In genomic region chr6:52995913-52996685, GRCh38 we compare ENCODE assay signal across 8 cellular contexts. TPM values are rescaled to one million over a fixed set of nuclear protein-coding genes. Genes with fewer than 3 reads are reported as not detected.
DNase-seq lines count a peak whose midpoint lies in the region; ATAC-seq and TF ChIP-seq lines count a peak whose summit lies in the region.

No MANE protein-coding gene starts in this region.

- ATAC-seq in HG03064 (IDR thresholded peaks at IDR 0.05; ENCODE audit: low read depth, unreplicated experiment) (peak; percentile 1), sciatic nerve (peak; percentile 9), HG03280 (IDR thresholded peaks at IDR 0.05; ENCODE audit: unreplicated experiment) (no peak)
- no peak for ATAC-seq in activated naive CD8-positive, alpha-beta T cell treated with anti-CD3 and anti-CD28 coated beads, Interleukin-2, amount 10 ng/mL, durations not matched to agents 7 days and 5 days (ENCODE audit: low read depth)

- H3K9me3 ChIP-seq in left ventricle myocardium inferior (replicated peaks): no peaks in the 10 kb centered on the region

- peaks cover 33% of the 10 kb centered on the region for H3K4me1 ChIP-seq in left ventricle myocardium inferior

- peak overlapping the region; percentile 88 for H3K4me3 Mint-ChIP-seq in activated naive CD8-positive, alpha-beta T cell treated with anti-CD3 and anti-CD28 coated beads, Interleukin-2, amount 10 ng/mL, durations not matched to agents 7 days and 5 days

- H3K27ac Mint-ChIP-seq in activated naive CD8-positive, alpha-beta T cell treated with anti-CD3 and anti-CD28 coated beads, Interleukin-2, amount 10 ng/mL, durations not matched to agents 7 days and 5 days: peak overlapping the region; percentile 83

- H3K27me3 Mint-ChIP-seq in activated naive CD8-positive, alpha-beta T cell treated with anti-CD3 and anti-CD28 coated beads, Interleukin-2, amount 10 ng/mL, durations not matched to agents 7 days and 5 days: peaks cover 13% of the 10 kb centered on the region

- peaks cover 18% of the 10 kb centered on the region for H3K4me1 Mint-ChIP-seq in activated naive CD8-positive, alpha-beta T cell treated with anti-CD3 and anti-CD28 coated beads, Interleukin-2, amount 10 ng/mL, durations not matched to agents 7 days and 5 days

- POLR2A ChIA-PET in activated naive CD8-positive, alpha-beta T cell treated with anti-CD3 and anti-CD28 coated beads, Interleukin-2, amount 10 ng/mL, durations not matched to agents 7 days and 5 days (lab: Charles Lee): interaction anchor here (0.9 to 1.5 kb wide), 2 partner anchors 12 to 70 kb away, joined by 11 to 12 read pairs; partner anchors contain the start of gene FBXO9

- H3K27ac ChIP-seq in left ventricle myocardium inferior (replicated peaks): peak overlapping the region; percentile 94

- H3K36me3 Mint-ChIP-seq in activated naive CD8-positive, alpha-beta T cell treated with anti-CD3 and anti-CD28 coated beads, Interleukin-2, amount 10 ng/mL, durations not matched to agents 7 days and 5 days: peaks cover 3% of the 10 kb centered on the region

- H3K36me3 ChIP-seq in left ventricle myocardium inferior: no peaks in the 10 kb centered on the region

- intact Hi-C loops in left ventricle myocardium inferior (cut with micrococcal nuclease) (no loop called here), sciatic nerve (cut with DNase I) (no loop called here)

- H3K9me3 Mint-ChIP-seq in activated naive CD8-positive, alpha-beta T cell treated with anti-CD3 and anti-CD28 coated beads, Interleukin-2, amount 10 ng/mL, durations not matched to agents 7 days and 5 days: no peaks in the 10 kb centered on the region

- peak overlapping the region; percentile 82 for H3K4me3 ChIP-seq in left ventricle myocardium inferior

- DNase-seq in Ammon's horn (ENCODE audit: low spot score): peak; percentile 75
- peak; percentile 88 for DNase-seq in RPMI7951 (ENCODE audit: low read depth)
- peak; percentile 53 for DNase-seq in activated naive CD8-positive, alpha-beta T cell treated with anti-CD3 and anti-CD28 coated beads, Interleukin-2, amount 10 ng/mL, durations not matched to agents 7 days and 5 days
- DNase-seq in left ventricle myocardium inferior: peak; percentile 34
- no peak for DNase-seq in sciatic nerve (ENCODE audit: low spot score)
- DNase-seq in middle frontal gyrus (ENCODE audit: extremely low spot score, low spot score): no peak

- no peak for TF ChIP-seq CTCF in left ventricle myocardium inferior (IDR thresholded peaks at IDR 0.05; ENCODE audit: borderline replicate concordance)

- no peaks in the 10 kb centered on the region for H3K27me3 ChIP-seq in left ventricle myocardium inferior (ENCODE audit: low read depth)

RNA-seq across cellular contexts. Expression of gene GSTA4, which starts 1.0 kb away (rescaled TPM):
- 16.1 and 18.7 TPM in 2 replicates for total RNA-seq in RPMI7951 (2014; rRNA removed; shearing (Covaris generic))
- 1 to 10 TPM; 3.1 to 4.1 TPM for total RNA-seq in activated naive CD8-positive, alpha-beta T cell treated with anti-CD3 and anti-CD28 coated beads, Interleukin-2, amount 10 ng/mL, durations not matched to agents 7 days and 5 days
- total RNA-seq in left ventricle myocardium inferior (9.4 TPM), sciatic nerve (24.1 TPM)

Comparison
In these comparisons a context has a peak if more than half of its experiments do, and no peak if none do; other contexts are left out.
1. DNase-seq: peak in Ammon's horn (single experiment), RPMI7951 (single experiment), activated naive CD8-positive, alpha-beta T cell treated with anti-CD3 and anti-CD28 coated beads, Interleukin-2, amount 10 ng/mL, durations not matched to agents 7 days and 5 days (single experiment) and left ventricle myocardium inferior (single experiment); none in sciatic nerve (single experiment) and middle frontal gyrus (single experiment).
2. ATAC-seq: peak in HG03064 (single experiment) and sciatic nerve (single experiment); none in activated naive CD8-positive, alpha-beta T cell treated with anti-CD3 and anti-CD28 coated beads, Interleukin-2, amount 10 ng/mL, durations not matched to agents 7 days and 5 days (single experiment) and HG03280 (single experiment).